28 cellular contexts compared by ENCODE assay signal in the genomic region with DNA sequence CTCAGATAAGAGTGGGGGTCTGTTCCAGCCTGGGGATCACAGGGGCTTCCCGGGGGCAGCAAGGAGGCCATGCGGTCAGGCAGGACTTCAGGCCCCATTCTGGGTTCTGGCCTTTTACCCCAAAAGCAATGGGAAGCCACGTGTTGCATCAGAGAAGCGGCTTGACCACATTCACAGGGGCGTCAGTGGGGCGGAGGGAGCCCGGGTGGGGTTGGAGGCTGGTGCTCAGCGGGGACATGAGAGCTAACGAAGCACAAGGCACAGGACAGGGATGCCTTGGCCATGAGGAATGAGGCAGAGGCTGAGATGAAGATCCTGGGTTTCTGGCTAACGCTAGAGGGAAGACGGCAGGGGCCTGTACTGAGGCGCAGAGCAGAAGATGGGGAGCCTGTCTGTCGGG. TPM values are rescaled to one million over a fixed set of nuclear protein-coding genes. Genes with fewer than 3 reads are reported as not detected.
DNase-seq lines count a peak whose midpoint lies in the region; ATAC-seq and TF ChIP-seq lines count a peak whose summit lies in the region.
"Had no signal": no experiment of that assay in that cellular context is flagged by ENCODE, and none has a peak within 500 bp of the region (broad histone marks: within the 10 kb centered on the region; RNA-seq: fewer than 3 reads in every experiment).

No MANE protein-coding gene starts in this region.

- intact Hi-C loops in activated CD4-positive, alpha-beta T cell treated with anti-CD3 and anti-CD28 coated beads, Interleukin-2, amount 10 ng/mL, durations not matched to agents 24 days and 14 days (cut with micrococcal nuclease) = no loop called here
- intact Hi-C loops in activated T-helper 2 cell treated with anti-CD3 and anti-CD28 coated beads, Interferon-gamma antibody, Interleukin-2, Interleukin-4, amounts not matched to agents 10 μg/mL and 5 μg/mL and 100 μg/mL, durations not matched to agents 14 hours and 24 hours and 36 hours (cut with micrococcal nuclease) = no loop called here

- ATAC-seq in GM18858 (IDR thresholded peaks at IDR 0.05; ENCODE audit: unreplicated experiment) (no peak), GM18867 (IDR thresholded peaks at IDR 0.05; ENCODE audit: unreplicated experiment) (no peak)
- ATAC-seq: SK-N-SH treated with all-trans-retinoic acid at 6 μM for 48 hours, WTC11 had no signal

- H3K27ac Mint-ChIP-seq in activated CD4-positive, alpha-beta T cell treated with anti-CD3 and anti-CD28 coated beads, Interleukin-2, amount 10 ng/mL, durations not matched to agents 24 days and 14 days = peak overlapping the region; percentile 62
- peak overlapping the region; percentile 42 for H3K27ac Mint-ChIP-seq in activated T-helper 2 cell treated with anti-CD3 and anti-CD28 coated beads, Interferon-gamma antibody, Interleukin-2, Interleukin-4, amounts not matched to agents 10 μg/mL and 5 μg/mL and 100 μg/mL, durations not matched to agents 14 hours and 24 hours and 36 hours
- H3K27ac Mint-ChIP-seq in neural crest cell (ENCODE audit: unreplicated experiment) = no peak overlapping the region
- H3K27ac Mint-ChIP-seq: activated T-cell treated with anti-CD3 and anti-CD28 coated beads, Interleukin-2, amount 50 U/mL, for 24 hours; neural progenitor cell had no signal

- H3K27me3 Mint-ChIP-seq in activated CD4-positive, alpha-beta T cell treated with anti-CD3 and anti-CD28 coated beads, Interleukin-2, amount 10 ng/mL, durations not matched to agents 24 days and 14 days = no peaks in the 10 kb centered on the region
- H3K27me3 Mint-ChIP-seq in activated T-helper 2 cell treated with anti-CD3 and anti-CD28 coated beads, Interferon-gamma antibody, Interleukin-2, Interleukin-4, amounts not matched to agents 10 μg/mL and 5 μg/mL and 100 μg/mL, durations not matched to agents 14 hours and 24 hours and 36 hours (ENCODE audit: low read depth) = no peaks in the 10 kb centered on the region
- H3K27me3 Mint-ChIP-seq in neural crest cell (ENCODE audit: low read depth) = no peaks in the 10 kb centered on the region

- DNase-seq in activated CD4-positive, alpha-beta T cell treated with anti-CD3 and anti-CD28 coated beads, Interleukin-2, amount 10 ng/mL, durations not matched to agents 24 days and 14 days = no peak
- DNase-seq in activated CD4-positive, alpha-beta T cell treated with anti-CD3 and anti-CD28 coated beads, Interleukin-2, amount 50 U/mL, for 1 hour = no peak
- DNase-seq in GM13976 (ENCODE audit: low spot score) (peak; percentile 4), neural crest cell (ENCODE audit: low read depth, low spot score) (no peak), NCI-H2196 (lab: John Stamatoyannopoulos, UW; ENCODE audit: unreplicated experiment) (no peak)
- DNase-seq in activated T-helper 2 cell treated with anti-CD3 and anti-CD28 coated beads, Interferon-gamma antibody, Interleukin-2, Interleukin-4, amounts not matched to agents 10 μg/mL and 5 μg/mL and 100 μg/mL, durations not matched to agents 14 hours and 24 hours and 36 hours (ENCODE audit: low spot score) = no peak
- DNase-seq: activated CD8-positive, alpha-beta memory T cell treated with anti-CD3 and anti-CD28 coated beads for 24 hours; activated naive CD4-positive, alpha-beta T cell treated with anti-CD3 and anti-CD28 coated beads, Interleukin-2, amount 50 U/mL, for 16 hours; activated T-cell treated with anti-CD3 and anti-CD28 coated beads, Interleukin-2, amount 50 U/mL, for 24 hours; AML-193; caudate nucleus; DMS53; dorsolateral prefrontal cortex; GF-D8; glutamatergic neuron; H7; kidney; NCI-H1105; NCI-H2029 treated with DMSO at 0.1 percent for 48 hours; NCI-H226; NCI-H748 treated with DMSO at 0.1 percent for 48 hours; T1000; upper lobe of left lung had no signal

- TF ChIP-seq CTCF in GM13976 (IDR thresholded peaks at IDR 0.05; ENCODE audit: borderline replicate concordance, control extremely low read depth, extremely low read depth, insufficient read depth, missing control alignments) (no peak), neural crest cell (conservative IDR thresholded peaks at IDR 0.05) (no peak)

- peaks cover 54% of the 10 kb centered on the region for H3K4me1 Mint-ChIP-seq in activated CD4-positive, alpha-beta T cell treated with anti-CD3 and anti-CD28 coated beads, Interleukin-2, amount 10 ng/mL, durations not matched to agents 24 days and 14 days
- peaks cover 43% of the 10 kb centered on the region for H3K4me1 Mint-ChIP-seq in activated T-helper 2 cell treated with anti-CD3 and anti-CD28 coated beads, Interferon-gamma antibody, Interleukin-2, Interleukin-4, amounts not matched to agents 10 μg/mL and 5 μg/mL and 100 μg/mL, durations not matched to agents 14 hours and 24 hours and 36 hours (ENCODE audit: low read depth)
- H3K4me1 Mint-ChIP-seq in neural crest cell = peaks cover 31% of the 10 kb centered on the region

- no peak overlapping the region for H3K4me3 Mint-ChIP-seq in activated CD4-positive, alpha-beta T cell treated with anti-CD3 and anti-CD28 coated beads, Interleukin-2, amount 10 ng/mL, durations not matched to agents 24 days and 14 days
- H3K4me3 Mint-ChIP-seq in activated T-helper 2 cell treated with anti-CD3 and anti-CD28 coated beads, Interferon-gamma antibody, Interleukin-2, Interleukin-4, amounts not matched to agents 10 μg/mL and 5 μg/mL and 100 μg/mL, durations not matched to agents 14 hours and 24 hours and 36 hours (ENCODE audit: low read depth) = no peak overlapping the region
- peak overlapping the region; percentile 44 for H3K4me3 Mint-ChIP-seq in neural crest cell
- H3K4me3 Mint-ChIP-seq: activated T-cell treated with anti-CD3 and anti-CD28 coated beads, Interleukin-2, amount 50 U/mL, for 24 hours; neural progenitor cell; WTC11 had no signal

- in situ Hi-C loops in GM13976 (cut with MboI; ENCODE audit: low sequenced_read_pairs, unreplicated experiment) = no loop called here

- H3K9me3 Mint-ChIP-seq in activated CD4-positive, alpha-beta T cell treated with anti-CD3 and anti-CD28 coated beads, Interleukin-2, amount 10 ng/mL, durations not matched to agents 24 days and 14 days = no peaks in the 10 kb centered on the region
- H3K9me3 Mint-ChIP-seq in activated T-helper 2 cell treated with anti-CD3 and anti-CD28 coated beads, Interferon-gamma antibody, Interleukin-2, Interleukin-4, amounts not matched to agents 10 μg/mL and 5 μg/mL and 100 μg/mL, durations not matched to agents 14 hours and 24 hours and 36 hours = no peaks in the 10 kb centered on the region
- no peaks in the 10 kb centered on the region for H3K9me3 Mint-ChIP-seq in neural crest cell
- H3K9me3 Mint-ChIP-seq: activated T-cell treated with anti-CD3 and anti-CD28 coated beads, Interleukin-2, amount 50 U/mL, for 24 hours; neural progenitor cell; WTC11 had no signal

- peaks cover 69% of the 10 kb centered on the region for H3K36me3 Mint-ChIP-seq in activated CD4-positive, alpha-beta T cell treated with anti-CD3 and anti-CD28 coated beads, Interleukin-2, amount 10 ng/mL, durations not matched to agents 24 days and 14 days (ENCODE audit: low read depth)
- peaks cover 95% of the 10 kb centered on the region for H3K36me3 Mint-ChIP-seq in activated T-helper 2 cell treated with anti-CD3 and anti-CD28 coated beads, Interferon-gamma antibody, Interleukin-2, Interleukin-4, amounts not matched to agents 10 μg/mL and 5 μg/mL and 100 μg/mL, durations not matched to agents 14 hours and 24 hours and 36 hours (ENCODE audit: low read depth)
- peaks cover 40% of the 10 kb centered on the region for H3K36me3 Mint-ChIP-seq in neural crest cell (ENCODE audit: low read depth)

RNA-seq across cellular contexts. Expression of a gene that starts 6.1 kb away (rescaled TPM):
- 41.5 and 45.6 TPM in 2 replicates for total RNA-seq in activated CD4-positive, alpha-beta T cell treated with anti-CD3 and anti-CD28 coated beads, Interleukin-2, amount 10 ng/mL, durations not matched to agents 24 days and 14 days
- 50.5 and 52.4 TPM in 2 replicates for total RNA-seq in activated T-helper 2 cell treated with anti-CD3 and anti-CD28 coated beads, Interferon-gamma antibody, Interleukin-2, Interleukin-4, amounts not matched to agents 10 μg/mL and 5 μg/mL and 100 μg/mL, durations not matched to agents 14 hours and 24 hours and 36 hours
- total RNA-seq in neural crest cell = 62.3 and 63.6 TPM in 2 replicates
